1 cellular context compared by ENCODE assay signal in the genomic region with DNA sequence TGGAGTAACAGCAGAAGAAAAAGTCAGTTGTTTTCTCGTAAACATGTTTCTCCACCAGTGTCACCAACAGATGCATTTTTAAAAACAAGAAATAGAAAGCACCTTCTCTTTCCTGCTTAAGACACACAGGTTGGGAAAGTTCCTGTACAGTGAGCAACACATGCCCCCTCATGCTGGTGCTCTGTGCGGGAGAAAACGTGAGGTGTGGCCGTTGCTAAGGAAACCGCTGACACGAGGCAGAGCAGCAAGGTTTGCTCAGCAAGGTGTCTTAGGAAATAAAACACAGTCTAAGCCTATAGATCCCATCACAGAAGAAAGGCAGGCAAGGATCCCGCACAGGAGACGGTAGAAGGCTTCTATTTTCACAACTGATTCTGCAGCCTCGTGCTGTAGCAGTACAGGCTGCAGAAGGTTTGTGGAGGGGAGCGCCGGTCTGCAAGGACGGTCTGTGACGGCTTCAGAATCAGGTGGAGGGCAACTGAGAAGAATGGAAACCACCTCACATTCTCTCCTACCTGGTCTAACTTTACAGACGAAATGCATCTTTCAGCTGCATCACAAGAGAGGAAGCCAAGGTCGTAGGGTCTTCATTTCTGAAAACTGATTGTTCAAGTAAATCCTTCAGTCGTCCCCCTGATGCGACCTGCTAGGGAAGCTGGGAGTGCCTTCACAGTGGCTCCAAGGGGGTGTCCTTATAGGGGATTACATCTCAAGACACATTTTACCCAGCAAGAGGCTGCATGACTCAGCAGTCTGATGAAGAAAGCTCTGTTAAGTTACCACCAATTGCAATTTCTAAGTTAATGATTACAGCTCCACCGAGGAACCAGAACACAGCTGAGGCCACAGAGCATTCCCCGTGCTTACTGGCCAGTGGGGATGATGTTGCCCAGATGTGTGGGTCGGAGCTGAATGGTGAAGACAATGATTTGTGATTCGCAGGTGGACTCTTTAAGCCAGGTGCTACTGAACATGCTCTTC.
TF ChIP-seq lines count a peak whose summit lies in the region.

No MANE protein-coding gene starts in this region.

TF ChIP-seq in IMR-90, 13 proteins besides CTCF, POLR2A, EP300 and RAD21:
- TF ChIP-seq NFE2L2 (IDR thresholded peaks at IDR 0.05; ENCODE audit: low read depth, low read length) (peak; percentile 94), FOS (IDR thresholded peaks at IDR 0.05; ENCODE audit: low read depth, low read length) (no peak), MXI1 (IDR thresholded peaks at IDR 0.05; ENCODE audit: borderline replicate concordance, low read depth, low read length) (no peak), CHD1 (IDR thresholded peaks at IDR 0.05; ENCODE audit: low read depth, low read length) (no peak), MAFK (IDR thresholded peaks at IDR 0.05; ENCODE audit: low read depth, low read length) (peak; percentile 59)
- TF ChIP-seq, protein P1, sequence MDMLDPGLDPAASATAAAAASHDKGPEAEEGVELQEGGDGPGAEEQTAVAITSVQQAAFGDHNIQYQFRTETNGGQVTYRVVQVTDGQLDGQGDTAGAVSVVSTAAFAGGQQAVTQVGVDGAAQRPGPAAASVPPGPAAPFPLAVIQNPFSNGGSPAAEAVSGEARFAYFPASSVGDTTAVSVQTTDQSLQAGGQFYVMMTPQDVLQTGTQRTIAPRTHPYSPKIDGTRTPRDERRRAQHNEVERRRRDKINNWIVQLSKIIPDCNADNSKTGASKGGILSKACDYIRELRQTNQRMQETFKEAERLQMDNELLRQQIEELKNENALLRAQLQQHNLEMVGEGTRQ (IDR thresholded peaks at IDR 0.05; ENCODE audit: low read depth, low read length), result no peak
